ENCODE assay signal across 20 cellular contexts in genomic region chr16:73228649-73229048, GRCh38.
DNase-seq lines count a peak whose midpoint lies in the region; ATAC-seq and TF ChIP-seq lines count a peak whose summit lies in the region.
"Had no signal": no experiment of that assay in that cellular context is flagged by ENCODE, and none has a peak within 500 bp of the region (broad histone marks: within the 10 kb centered on the region; RNA-seq: fewer than 3 reads in every experiment).

No MANE protein-coding gene starts in this region.

- no peaks in the 10 kb centered on the region for H3K36me3 Mint-ChIP-seq in WTC11

- H2AFZ ChIP-seq in GM23248 = no peak overlapping the region
- H2AFZ ChIP-seq: parathyroid adenoma had no signal

- intact Hi-C loops in heart left ventricle (cut with DNase I) = no loop called here

- no peak overlapping the region for H3K4me2 ChIP-seq in GM23248 (ENCODE audit: unreplicated experiment)

- ATAC-seq in heart left ventricle (peak; percentile 21 to 74 (median 48)), WTC11 (no peak), GM21423 (IDR thresholded peaks at IDR 0.05; ENCODE audit: unreplicated experiment) (no peak)
- ATAC-seq: mucosa of descending colon, T-helper 17 cell had no signal

- H3K27ac Mint-ChIP-seq in WTC11 = no peak overlapping the region
- H3K27ac Mint-ChIP-seq: CD4-positive, alpha-beta T cell; T-helper 17 cell had no signal

- TF ChIP-seq POLR2A in heart left ventricle (IDR thresholded peaks at IDR 0.05) = no peak

- H3F3A ChIP-seq in GM23248 (ENCODE audit: insufficient read depth) = no peaks in the 10 kb centered on the region

- H3K4me1 ChIP-seq in GM23248 (ENCODE audit: insufficient read depth) (no peaks in the 10 kb centered on the region), heart left ventricle (peaks cover 0 to 17% (median 4%) of the 10 kb centered on the region in 12 donors)
- H3K4me1 ChIP-seq: breast epithelium, parathyroid adenoma had no signal

- no peak overlapping the region for H3K27ac ChIP-seq in GM23248
- H3K27ac ChIP-seq in heart left ventricle = peak overlapping the region in 6 of 12 donors; percentile 19 to 61 (median 33)
- H3K27ac ChIP-seq: breast epithelium, parathyroid adenoma, stomach had no signal

- DNase-seq in GM23248 (peak; percentile 55), amniotic epithelial cell (ENCODE audit: low read depth) (peak; percentile 88), heart left ventricle (peak in 3 of 5 donors; percentile 24 to 34 (median 32)), skeletal muscle cell (ENCODE audit: low read depth) (peak; percentile 24), UCSD-AML1 (lab: John Stamatoyannopoulos, UW; ENCODE audit: unreplicated experiment) (no peak), WTC11 (ENCODE audit: low spot score) (no peak), NCI-H2029 treated with DMSO at 0.1 percent for 48 hours (lab: John Stamatoyannopoulos, UW) (no peak)
- DNase-seq: activated CD4-positive, CD25-positive, alpha-beta regulatory T cell treated with anti-CD3 and anti-CD28 coated beads, Interleukin-2, amount 50 U/mL, for 72 hours; activated naive CD4-positive, alpha-beta T cell treated with Interleukin-2 at 50 U/mL for 16 hours; CD4-positive, alpha-beta T cell; glutamatergic neuron; mucosa of descending colon; NCI-H187 treated with DMSO at 0.1 percent for 48 hours; NCI-H526 treated with DMSO at 0.1 percent for 48 hours; RPMI8226; stomach; T-helper 17 cell had no signal

- H3K9ac ChIP-seq in GM23248 = no peak overlapping the region
- H3K9ac ChIP-seq: parathyroid adenoma had no signal

- TF ChIP-seq CTCF in heart left ventricle (IDR thresholded peaks at IDR 0.05) = no peak
- TF ChIP-seq CTCF in WTC11 (IDR thresholded peaks at IDR 0.05) = no peak

- peaks cover 16% of the 10 kb centered on the region for H3K27me3 Mint-ChIP-seq in WTC11 (ENCODE audit: low read depth)
- H3K27me3 Mint-ChIP-seq: CD4-positive, alpha-beta T cell had no signal

- in situ Hi-C loops in GM23248 (cut with MboI) = no loop called here

- H3K4me3 ChIP-seq in GM23248 = no peak overlapping the region
- H3K4me3 ChIP-seq in heart left ventricle = no peak overlapping the region
- H3K4me3 ChIP-seq in skeletal muscle cell (ENCODE audit: low read depth, low read length) = no peak overlapping the region
- H3K4me3 ChIP-seq: breast epithelium, mucosa of descending colon, stomach had no signal

- no peaks in the 10 kb centered on the region for H3K79me2 ChIP-seq in GM23248 (ENCODE audit: insufficient read depth)
- H3K79me2 ChIP-seq: parathyroid adenoma had no signal

- CTCF ChIA-PET in WTC11 (lab: Charles Lee) = no interaction called here

- POLR2A ChIA-PET in WTC11 (lab: Charles Lee) = no interaction called here

- H3K4me3 Mint-ChIP-seq in WTC11 = no peak overlapping the region
- H3K4me3 Mint-ChIP-seq: CD4-positive, alpha-beta T cell; T-helper 17 cell had no signal

- no peaks in the 10 kb centered on the region for H3K9me2 ChIP-seq in GM23248 (ENCODE audit: insufficient read depth)

- H3K36me3 ChIP-seq in GM23248 (ENCODE audit: low read depth) = no peaks in the 10 kb centered on the region
- H3K36me3 ChIP-seq in heart left ventricle = no peaks in the 10 kb centered on the region
- H3K36me3 ChIP-seq: breast epithelium, stomach had no signal

- H3K9me3 ChIP-seq in GM23248 (ENCODE audit: low read depth) (no peaks in the 10 kb centered on the region), heart left ventricle (no peaks in the 10 kb centered on the region)
- H3K9me3 ChIP-seq: breast epithelium, mucosa of descending colon, stomach had no signal

- 41 to 50% methylated on average over 5 of the region's 5 CpGs for WGBS in GM23248 (ENCODE audit: low coverage in 1 of 2, low lambda C conversion rate in 2 of 2, missing lambda C conversion rate in 2 of 2), 2 experiments
- 29 to 34% (median 30%) methylated on average over 5 of the region's 5 CpGs for WGBS in heart left ventricle, 4 donors

- H3K9me3 Mint-ChIP-seq in WTC11 = no peaks in the 10 kb centered on the region
- H3K9me3 Mint-ChIP-seq: CD4-positive, alpha-beta T cell had no signal

- H4K20me1 ChIP-seq in GM23248 (ENCODE audit: insufficient read depth) = no peaks in the 10 kb centered on the region

- H3K27me3 ChIP-seq in GM23248 (replicated peaks; ENCODE audit: insufficient read depth) = peaks cover 13% of the 10 kb centered on the region
- H3K27me3 ChIP-seq in heart left ventricle = no peaks in the 10 kb centered on the region

- peaks cover 17% of the 10 kb centered on the region for H3K4me1 Mint-ChIP-seq in WTC11
- H3K4me1 Mint-ChIP-seq: T-helper 17 cell had no signal

TF ChIP-seq in WTC11, 78 proteins besides CTCF, POLR2A, EP300 and RAD21 (continues in another document):
- TF ChIP-seq NFATC4 (CRISPR knock-in tag; IDR thresholded peaks at IDR 0.05) (no peak), TP53 (CRISPR knock-in tag; IDR thresholded peaks at IDR 0.05) (no peak), ETV6 (CRISPR knock-in tag; IDR thresholded peaks at IDR 0.05) (no peak), ZNF512 (CRISPR knock-in tag; IDR thresholded peaks at IDR 0.05; ENCODE audit: borderline replicate concordance) (no peak), ZNF396 (CRISPR knock-in tag; IDR thresholded peaks at IDR 0.05; ENCODE audit: borderline replicate concordance) (no peak), NR3C1 (CRISPR knock-in tag; conservative IDR thresholded peaks at IDR 0.05; ENCODE audit: low read depth) (no peak), ZNF416 (CRISPR knock-in tag; IDR thresholded peaks at IDR 0.05) (no peak)
- TF ChIP-seq, protein P1, sequence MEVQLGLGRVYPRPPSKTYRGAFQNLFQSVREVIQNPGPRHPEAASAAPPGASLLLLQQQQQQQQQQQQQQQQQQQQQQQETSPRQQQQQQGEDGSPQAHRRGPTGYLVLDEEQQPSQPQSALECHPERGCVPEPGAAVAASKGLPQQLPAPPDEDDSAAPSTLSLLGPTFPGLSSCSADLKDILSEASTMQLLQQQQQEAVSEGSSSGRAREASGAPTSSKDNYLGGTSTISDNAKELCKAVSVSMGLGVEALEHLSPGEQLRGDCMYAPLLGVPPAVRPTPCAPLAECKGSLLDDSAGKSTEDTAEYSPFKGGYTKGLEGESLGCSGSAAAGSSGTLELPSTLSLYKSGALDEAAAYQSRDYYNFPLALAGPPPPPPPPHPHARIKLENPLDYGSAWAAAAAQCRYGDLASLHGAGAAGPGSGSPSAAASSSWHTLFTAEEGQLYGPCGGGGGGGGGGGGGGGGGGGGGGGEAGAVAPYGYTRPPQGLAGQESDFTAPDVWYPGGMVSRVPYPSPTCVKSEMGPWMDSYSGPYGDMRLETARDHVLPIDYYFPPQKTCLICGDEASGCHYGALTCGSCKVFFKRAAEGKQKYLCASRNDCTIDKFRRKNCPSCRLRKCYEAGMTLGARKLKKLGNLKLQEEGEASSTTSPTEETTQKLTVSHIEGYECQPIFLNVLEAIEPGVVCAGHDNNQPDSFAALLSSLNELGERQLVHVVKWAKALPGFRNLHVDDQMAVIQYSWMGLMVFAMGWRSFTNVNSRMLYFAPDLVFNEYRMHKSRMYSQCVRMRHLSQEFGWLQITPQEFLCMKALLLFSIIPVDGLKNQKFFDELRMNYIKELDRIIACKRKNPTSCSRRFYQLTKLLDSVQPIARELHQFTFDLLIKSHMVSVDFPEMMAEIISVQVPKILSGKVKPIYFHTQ (CRISPR knock-in tag; IDR thresholded peaks at IDR 0.05) = no peak
- TF ChIP-seq, protein P2, sequence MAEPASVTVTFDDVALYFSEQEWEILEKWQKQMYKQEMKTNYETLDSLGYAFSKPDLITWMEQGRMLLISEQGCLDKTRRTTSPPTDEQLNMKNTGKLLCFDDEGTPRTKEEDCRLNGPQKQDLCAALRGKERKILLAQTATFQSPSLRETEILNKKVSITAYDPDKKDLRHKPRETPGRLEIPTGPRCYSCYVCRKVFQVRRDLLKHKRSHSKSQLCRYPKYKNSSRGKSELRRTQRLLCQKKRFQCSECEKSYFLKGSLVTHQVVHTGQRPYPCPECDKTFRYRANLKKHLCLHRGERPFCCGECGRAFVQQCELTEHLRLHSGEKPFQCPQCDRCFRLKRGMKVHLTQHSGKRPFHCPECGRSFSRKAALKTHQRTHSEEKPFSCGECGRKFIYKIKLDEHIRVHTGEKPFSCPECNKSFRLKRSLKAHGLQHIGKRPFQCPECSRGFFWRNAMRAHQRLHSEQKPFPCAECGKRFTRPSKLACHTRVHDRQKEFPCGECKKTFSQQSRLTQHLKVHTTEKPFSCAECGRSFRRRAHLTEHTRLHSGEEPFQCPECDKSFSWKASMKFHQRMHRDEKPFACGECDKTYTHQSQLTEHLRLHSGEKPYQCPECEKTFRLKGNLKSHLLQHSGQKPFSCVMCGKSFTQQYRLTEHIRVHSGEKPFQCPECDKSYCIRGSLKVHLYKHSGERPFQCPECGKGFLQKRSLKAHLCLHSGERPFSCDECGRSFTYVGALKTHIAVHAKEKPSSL (CRISPR knock-in tag; conservative IDR thresholded peaks at IDR 0.05) = no peak
- TF ChIP-seq, protein P3, sequence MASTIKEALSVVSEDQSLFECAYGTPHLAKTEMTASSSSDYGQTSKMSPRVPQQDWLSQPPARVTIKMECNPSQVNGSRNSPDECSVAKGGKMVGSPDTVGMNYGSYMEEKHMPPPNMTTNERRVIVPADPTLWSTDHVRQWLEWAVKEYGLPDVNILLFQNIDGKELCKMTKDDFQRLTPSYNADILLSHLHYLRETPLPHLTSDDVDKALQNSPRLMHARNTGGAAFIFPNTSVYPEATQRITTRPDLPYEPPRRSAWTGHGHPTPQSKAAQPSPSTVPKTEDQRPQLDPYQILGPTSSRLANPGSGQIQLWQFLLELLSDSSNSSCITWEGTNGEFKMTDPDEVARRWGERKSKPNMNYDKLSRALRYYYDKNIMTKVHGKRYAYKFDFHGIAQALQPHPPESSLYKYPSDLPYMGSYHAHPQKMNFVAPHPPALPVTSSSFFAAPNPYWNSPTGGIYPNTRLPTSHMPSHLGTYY (CRISPR knock-in tag; IDR thresholded peaks at IDR 0.05) = no peak

Comparison
In these comparisons a context has a peak if more than half of its experiments do, and no peak if none do; other contexts are left out.
1. DNase-seq: peak in GM23248 (single experiment), amniotic epithelial cell (single experiment), heart left ventricle (3 of 5) and skeletal muscle cell (single experiment); none in UCSD-AML1 (single experiment), WTC11 (single experiment) and NCI-H2029 treated with DMSO at 0.1 percent for 48 hours (single experiment).
2. ATAC-seq: peak in heart left ventricle (4 of 4); none in WTC11 (single experiment) and GM21423 (single experiment).